11 cellular contexts compared by ENCODE assay signal in the genomic region with DNA sequence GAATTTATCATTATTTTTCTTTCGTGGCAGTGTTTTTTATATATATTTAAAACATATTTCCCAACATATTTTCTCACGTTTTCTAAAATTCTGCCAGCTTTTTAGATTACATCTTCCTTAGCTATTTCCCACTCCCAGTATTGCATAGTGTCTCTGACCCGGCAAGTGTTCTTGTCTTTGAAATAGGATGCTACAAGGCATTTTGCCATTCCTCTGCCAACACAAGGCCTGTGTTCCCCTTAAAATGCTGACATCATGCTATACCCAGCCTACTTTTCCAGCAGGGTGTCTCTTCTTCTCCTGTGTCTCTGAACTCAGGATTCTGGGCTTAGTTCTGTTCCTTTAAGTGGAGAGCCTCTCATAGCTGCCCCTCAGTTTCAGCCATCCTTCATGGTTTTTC.
"Had no signal": no experiment of that assay in that cellular context is flagged by ENCODE, and none has a peak within 500 bp of the region (broad histone marks: within the 10 kb centered on the region; RNA-seq: fewer than 3 reads in every experiment).

No MANE protein-coding gene starts in this region.

- H3K9me3 ChIP-seq: breast epithelium, stomach, thoracic aorta had no signal

- DNase-seq: activated CD4-positive, alpha-beta memory T cell treated with anti-CD3 and anti-CD28 coated beads for 36 hours; activated CD4-positive, alpha-beta T cell treated with anti-CD3 and anti-CD28 coated beads for 1 hour; activated effector memory CD4-positive, alpha-beta T cell treated with anti-CD3 and anti-CD28 coated beads, Interleukin-2, amount 50 U/mL, for 16 hours; activated T-cell treated with anti-CD3 and anti-CD28 coated beads, Interleukin-2, amount 50 U/mL, for 4 hours; nephron progenitor cell; stimulated activated CD4-positive, alpha-beta T cell treated with anti-CD3 and anti-CD28 coated beads, Interleukin-15, amount 100 ng/mL, for 24 hours; stimulated activated CD4-positive, alpha-beta T cell treated with anti-CD3 and anti-CD28 coated beads, Interleukin-4, amount 100 ng/mL, for 4 hours; stomach had no signal

- H3K36me3 ChIP-seq: breast epithelium, stomach, thoracic aorta had no signal

- H3K27ac ChIP-seq: breast epithelium, stomach, thoracic aorta had no signal

- H3K4me3 ChIP-seq: breast epithelium, stomach, thoracic aorta had no signal

- H3K4me1 ChIP-seq: breast epithelium had no signal

- ATAC-seq: activated T-cell treated with anti-CD3 and anti-CD28 coated beads, Interleukin-2, amount 50 U/mL, for 4 hours; left lobe of liver had no signal

- H3K27me3 ChIP-seq: breast epithelium, stomach had no signal
